Comparison of ENCODE assay signal across 22 cellular contexts in the genomic region with DNA sequence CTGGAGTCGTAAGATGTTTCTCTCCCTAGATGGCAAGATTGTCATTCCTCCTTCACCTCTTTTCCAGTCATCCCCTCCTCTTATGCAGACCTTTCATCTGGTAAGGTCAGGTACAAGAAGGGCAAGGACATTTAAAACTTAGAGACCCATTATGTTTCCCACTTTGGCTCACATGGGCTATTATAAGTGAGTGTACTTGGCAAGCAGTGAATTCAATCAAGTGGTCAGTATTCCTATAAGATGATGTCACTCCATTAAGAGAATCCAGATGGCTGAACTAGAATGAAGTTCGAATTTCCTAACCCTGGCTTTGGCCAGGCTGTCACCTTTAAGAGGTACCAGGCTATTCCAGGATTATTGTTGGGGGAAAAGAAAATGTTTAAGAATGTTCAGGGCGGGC. TPM values are rescaled to one million over a fixed set of nuclear protein-coding genes. Genes with fewer than 3 reads are reported as not detected.
A peak's percentile ranks its signal among the peaks of the same experiment; 100 is the strongest.
DNase-seq lines count a peak whose midpoint lies in the region; ATAC-seq and TF ChIP-seq lines count a peak whose summit lies in the region.
"Had no signal": no experiment of that assay in that cellular context is flagged by ENCODE, and none has a peak within 500 bp of the region (broad histone marks: within the 10 kb centered on the region; RNA-seq: fewer than 3 reads in every experiment).

No MANE protein-coding gene starts in this region.

- DNase-seq in AG04449 (ENCODE audit: low read depth, low spot score) (peak; percentile 26), ELR (ENCODE audit: low read depth) (peak; percentile 7), adipocyte (ENCODE audit: low read depth) (peak; percentile 56), fibroblast of the conjunctiva (ENCODE audit: low read depth) (peak; percentile 47), transverse colon (no peak), medulla oblongata (ENCODE audit: extremely low spot score) (no peak), NCI-H1092 (lab: John Stamatoyannopoulos, UW) (no peak)
- no peak for DNase-seq in naive thymus-derived CD8-positive, alpha-beta T cell
- DNase-seq: Caco-2; mucosa of descending colon; NCI-H2081 treated with DMSO at 0.1 percent for 48 hours; NCI-H526; PC-3; stimulated activated CD4-positive, alpha-beta T cell treated with anti-CD3 and anti-CD28 coated beads, Interleukin-15, amount 100 ng/mL, for 24 hours; stimulated activated naive B cell treated with anti-CD40 and anti-IgM and Interleukin-4, amounts not matched to agents 10 μg/mL and 1 μg/mL and 100 μg/mL, for 72 hours; tibial artery had no signal

- H3K9me3 ChIP-seq in adipocyte (ENCODE audit: control insufficient read depth, low read length) (no peaks in the 10 kb centered on the region), transverse colon (no peaks in the 10 kb centered on the region)
- H3K9me3 ChIP-seq: Caco-2, esophagus muscularis mucosa, mucosa of descending colon, SJSA1, tibial artery had no signal

- peak overlapping the region in 1 of 10 donors; percentile 24 for H3K27ac Mint-ChIP-seq in naive thymus-derived CD8-positive, alpha-beta T cell
- H3K27ac Mint-ChIP-seq: activated T-helper 1 cell treated with anti-CD3 and anti-CD28 coated beads, Interleukin-12 subunit alpha, Interleukin-12 subunit beta, Interleukin-2, Interleukin-4 antibody, amounts not matched to agents 30 ng/mL and 10 ng/mL and 1 ng/mL, durations not matched to agents 14 hours and 24 hours and 36 hours; stimulated activated naive B cell treated with anti-CD40 and anti-IgM and Interleukin-4, amounts not matched to agents 10 μg/mL and 1 μg/mL and 100 μg/mL, for 72 hours had no signal

- H3K36me3 ChIP-seq in adipocyte (ENCODE audit: control insufficient read depth, insufficient read depth, low read length, severe bottlenecking): peaks cover 18% of the 10 kb centered on the region
- H3K36me3 ChIP-seq in transverse colon: peaks cover 0 to 5% (median 0%) of the 10 kb centered on the region in 4 donors

- ATAC-seq in naive thymus-derived CD8-positive, alpha-beta T cell: no peak
- ATAC-seq: activated CD4-positive, CD25-positive, alpha-beta regulatory T cell treated with anti-CD3 and anti-CD28 coated beads, Interleukin-2, amount 50 U/mL, for 24 hours; GM12878; mucosa of descending colon; PC-3; stimulated activated naive B cell treated with anti-CD40 and anti-IgM and Interleukin-4, amounts not matched to agents 10 μg/mL and 1 μg/mL and 100 μg/mL, for 72 hours had no signal

- TF ChIP-seq CTCF in AG04449 (IDR thresholded peaks at IDR 0.05; ENCODE audit: insufficient read depth, low read length, missing control alignments) (no peak), transverse colon (IDR thresholded peaks at IDR 0.05) (no peak)

- CTCF ChIA-PET in AG04449 (lab: Yijun Ruan, JAX): no interaction called here

- H3K4me1 Mint-ChIP-seq in naive thymus-derived CD8-positive, alpha-beta T cell: peaks cover 4 to 37% (median 12%) of the 10 kb centered on the region in 4 donors

- TF ChIP-seq POLR2A in transverse colon (IDR thresholded peaks at IDR 0.05): no peak

- H3K9me3 Mint-ChIP-seq in naive thymus-derived CD8-positive, alpha-beta T cell: no peaks in the 10 kb centered on the region
- H3K9me3 Mint-ChIP-seq: activated T-helper 1 cell treated with anti-CD3 and anti-CD28 coated beads, Interleukin-12 subunit alpha, Interleukin-12 subunit beta, Interleukin-2, Interleukin-4 antibody, amounts not matched to agents 30 ng/mL and 10 ng/mL and 1 ng/mL, durations not matched to agents 14 hours and 24 hours and 36 hours; stimulated activated naive B cell treated with anti-CD40 and anti-IgM and Interleukin-4, amounts not matched to agents 10 μg/mL and 1 μg/mL and 100 μg/mL, for 72 hours had no signal

- H3K27ac ChIP-seq in transverse colon: no peak overlapping the region
- H3K27ac ChIP-seq: esophagus muscularis mucosa, KMS-11, SJSA1, tibial artery had no signal

- H3K27me3 Mint-ChIP-seq in naive thymus-derived CD8-positive, alpha-beta T cell: no peaks in the 10 kb centered on the region
- H3K27me3 Mint-ChIP-seq: stimulated activated naive B cell treated with anti-CD40 and anti-IgM and Interleukin-4, amounts not matched to agents 10 μg/mL and 1 μg/mL and 100 μg/mL, for 72 hours had no signal

- H3K9ac ChIP-seq in adipocyte (ENCODE audit: low read length): no peak overlapping the region
- H3K9ac ChIP-seq: KMS-11 had no signal

- H3K4me3 Mint-ChIP-seq in naive thymus-derived CD8-positive, alpha-beta T cell: no peak overlapping the region
- H3K4me3 Mint-ChIP-seq: activated T-helper 1 cell treated with anti-CD3 and anti-CD28 coated beads, Interleukin-12 subunit alpha, Interleukin-12 subunit beta, Interleukin-2, Interleukin-4 antibody, amounts not matched to agents 30 ng/mL and 10 ng/mL and 1 ng/mL, durations not matched to agents 14 hours and 24 hours and 36 hours; stimulated activated naive B cell treated with anti-CD40 and anti-IgM and Interleukin-4, amounts not matched to agents 10 μg/mL and 1 μg/mL and 100 μg/mL, for 72 hours had no signal

- in situ Hi-C loops in transverse colon (cut with MboI; ENCODE audit: low pct_ligation_motif_present in 1 of 4, low pct_unique_long_range_greater_than_20kb in 1 of 4, low sequenced_read_pairs in 3 of 4): no loop called here

- peaks cover 22% of the 10 kb centered on the region for H3K4me1 ChIP-seq in adipocyte (ENCODE audit: control insufficient read depth, insufficient read depth, low read length)
- no peaks in the 10 kb centered on the region for H3K4me1 ChIP-seq in transverse colon
- H3K4me1 ChIP-seq: Caco-2, SJSA1 had no signal

- H3K36me3 Mint-ChIP-seq in naive thymus-derived CD8-positive, alpha-beta T cell: peaks cover 0 to 38% (median 15%) of the 10 kb centered on the region in 3 donors

- H3K4me3 ChIP-seq in AG04449 (ENCODE audit: low read depth, low read length): no peak overlapping the region
- no peak overlapping the region for H3K4me3 ChIP-seq in adipocyte (ENCODE audit: low read length)
- no peak overlapping the region for H3K4me3 ChIP-seq in transverse colon
- H3K4me3 ChIP-seq: esophagus muscularis mucosa, GM12878, mucosa of descending colon, SJSA1, tibial artery had no signal

- H3K27me3 ChIP-seq in adipocyte (replicated peaks; ENCODE audit: control insufficient read depth, insufficient read depth, low read length): no peaks in the 10 kb centered on the region
- no peaks in the 10 kb centered on the region for H3K27me3 ChIP-seq in transverse colon
- H3K27me3 ChIP-seq: esophagus muscularis mucosa, SJSA1, tibial artery had no signal

- TF ChIP-seq EP300 in transverse colon (IDR thresholded peaks at IDR 0.05; ENCODE audit: low read depth): no peak

- POLR2A ChIA-PET in AG04449 (lab: Yijun Ruan, JAX): no interaction called here
- POLR2A ChIA-PET in naive thymus-derived CD8-positive, alpha-beta T cell (lab: Charles Lee): no interaction called here

- intact Hi-C loops in transverse colon (cut with DNase I; ENCODE audit: low total_unique reads): no loop called here

- WGBS in transverse colon (ENCODE audit: low coverage in 1 of 2), 2 donors: 83 to 92% methylated on average over 2 to 3 of the region's 3 CpGs

RNA-seq across cellular contexts. Expression of a gene that starts 32.2 kb away (rescaled TPM):
- total RNA-seq in transverse colon: 10 to 100 TPM in 3 of 4 donors, 1 to 10 TPM in 1; 9.8 to 37.6 (median 25.0) TPM
- total RNA-seq in naive thymus-derived CD8-positive, alpha-beta T cell: 10 to 100 TPM; 88.1 to 90.4 TPM
- polyA plus RNA-seq in naive thymus-derived CD8-positive, alpha-beta T cell: 10 to 100 TPM; 51.8 to 57.1 (median 55.5) TPM

RNA-seq across cellular contexts. Expression of a gene that starts 39.1 kb away (rescaled TPM):
- total RNA-seq in transverse colon: under 1 TPM in 1 of 4 donors, not detected in 3; 0.32 TPM
- total RNA-seq in naive thymus-derived CD8-positive, alpha-beta T cell: under 1 TPM; 0.26 to 0.74 TPM
- polyA plus RNA-seq in naive thymus-derived CD8-positive, alpha-beta T cell: not detected
- total RNA-seq: Caco-2 had no signal

Comparison
In these comparisons a context has a peak if more than half of its experiments do, and no peak if none do; other contexts are left out.
1. DNase-seq: peak in AG04449 (single experiment), ELR (single experiment), adipocyte (single experiment) and fibroblast of the conjunctiva (single experiment); none in transverse colon (single experiment), medulla oblongata (single experiment), naive thymus-derived CD8-positive, alpha-beta T cell (0 of 10) and NCI-H1092 (single experiment).